Comparison of ENCODE assay signal across 8 cellular contexts in genomic region chr1:89762801-89763648, GRCh38. TPM values are rescaled to one million over a fixed set of nuclear protein-coding genes. Genes with fewer than 3 reads are reported as not detected.
DNase-seq lines count a peak whose midpoint lies in the region; ATAC-seq and TF ChIP-seq lines count a peak whose summit lies in the region.

No MANE protein-coding gene starts in this region.

- H3K4me1 ChIP-seq in HUES6 (ENCODE audit: control insufficient read depth, insufficient read depth, low read length) = peaks cover 6% of the 10 kb centered on the region; the same call in 1 of the 2 replicates
- H3K4me1 ChIP-seq in Peyer's patch = peaks cover 0 to 17% (median 4%) of the 10 kb centered on the region in 4 donors

- H3K36me3 ChIP-seq in HUES6 (ENCODE audit: control insufficient read depth, insufficient read depth, low read length) (no peaks in the 10 kb centered on the region), Peyer's patch (no peaks in the 10 kb centered on the region)

- no peaks in the 10 kb centered on the region for H3K27me3 Mint-ChIP-seq in activated T-helper 2 cell treated with anti-CD3 and anti-CD28 coated beads, Interferon-gamma antibody, Interleukin-2, Interleukin-4, amounts not matched to agents 10 μg/mL and 5 μg/mL and 100 μg/mL, durations not matched to agents 14 hours and 24 hours and 36 hours (ENCODE audit: low read depth)
- H3K27me3 Mint-ChIP-seq in nephron (ENCODE audit: low read depth) = peaks cover 48% of the 10 kb centered on the region

- TF ChIP-seq POLR2A in Peyer's patch (IDR thresholded peaks at IDR 0.05) = peak in 1 of 2 donors; percentile 26

- H3K9ac ChIP-seq in HUES6 (ENCODE audit: low read length) = peak overlapping the region; percentile 52

- no peak overlapping the region for H3K27ac ChIP-seq in HUES6 (ENCODE audit: low read depth, low read length)
- H3K27ac ChIP-seq in Peyer's patch = peak overlapping the region in 3 of 4 donors; percentile 2 to 55 (median 40)

- DNase-seq in DMS114 treated with DMSO at 0.1 percent for 48 hours (lab: John Stamatoyannopoulos, UW; ENCODE audit: unreplicated experiment) (peak; percentile 75), Peyer's patch (peak; percentile 86 to 94 (median 86)), fibroblast of the aortic adventitia (ENCODE audit: low read depth) (peak; percentile 84)
- DNase-seq in activated T-helper 2 cell treated with anti-CD3 and anti-CD28 coated beads, Interferon-gamma antibody, Interleukin-2, Interleukin-4, amounts not matched to agents 10 μg/mL and 5 μg/mL and 100 μg/mL, durations not matched to agents 14 hours and 24 hours and 36 hours (ENCODE audit: low spot score) = peak; percentile 80
- DNase-seq in stimulated activated naive CD4-positive, alpha-beta T cell treated with Interleukin-2 at 50 U/mL for 16 hours (lab: John Stamatoyannopoulos, UW) = peak; percentile 77

- peak; percentile 97 for ATAC-seq in GM21447 (IDR thresholded peaks at IDR 0.05; ENCODE audit: unreplicated experiment)

- H3K4me3 ChIP-seq in HUES6 (ENCODE audit: low read depth, low read length) (peak overlapping the region; percentile 81), Peyer's patch (peak overlapping the region; percentile 37 to 54 (median 45)), fibroblast of the aortic adventitia (ENCODE audit: low read depth, low read length) (peak overlapping the region; percentile 73)

- intact Hi-C loops in activated T-helper 2 cell treated with anti-CD3 and anti-CD28 coated beads, Interferon-gamma antibody, Interleukin-2, Interleukin-4, amounts not matched to agents 10 μg/mL and 5 μg/mL and 100 μg/mL, durations not matched to agents 14 hours and 24 hours and 36 hours (cut with micrococcal nuclease) = loop anchor here (1.0 to 5.0 kb wide), 7 partner anchors 42 to 280 kb away; partner anchors contain the start of gene LRRC8B

- H3K4me3 Mint-ChIP-seq in activated T-helper 2 cell treated with anti-CD3 and anti-CD28 coated beads, Interferon-gamma antibody, Interleukin-2, Interleukin-4, amounts not matched to agents 10 μg/mL and 5 μg/mL and 100 μg/mL, durations not matched to agents 14 hours and 24 hours and 36 hours (ENCODE audit: low read depth) = peak overlapping the region; percentile 89
- H3K4me3 Mint-ChIP-seq in nephron = peak overlapping the region; percentile 81 to 86 (median 86)

- H3K4me1 Mint-ChIP-seq in activated T-helper 2 cell treated with anti-CD3 and anti-CD28 coated beads, Interferon-gamma antibody, Interleukin-2, Interleukin-4, amounts not matched to agents 10 μg/mL and 5 μg/mL and 100 μg/mL, durations not matched to agents 14 hours and 24 hours and 36 hours (ENCODE audit: low read depth) = peaks cover 56% of the 10 kb centered on the region
- H3K4me1 Mint-ChIP-seq in nephron = peaks cover 24% of the 10 kb centered on the region

- H3K27me3 ChIP-seq in HUES6 (ENCODE audit: control insufficient read depth, insufficient read depth, low read length) = peaks cover 37% of the 10 kb centered on the region
- H3K27me3 ChIP-seq in Peyer's patch = no peaks in the 10 kb centered on the region

- TF ChIP-seq CTCF in Peyer's patch (IDR thresholded peaks at IDR 0.05) = peak; percentile 92 to 97 (median 94)
- peak; percentile 99 for TF ChIP-seq CTCF in fibroblast of the aortic adventitia (IDR thresholded peaks at IDR 0.05; ENCODE audit: insufficient read depth, low read length)
- TF ChIP-seq CTCF in nephron (IDR thresholded peaks at IDR 0.05; ENCODE audit: unreplicated experiment in 3 of 3) = peak; percentile 95 to 99 (median 97)

- peaks cover 14% of the 10 kb centered on the region for H3K36me3 Mint-ChIP-seq in activated T-helper 2 cell treated with anti-CD3 and anti-CD28 coated beads, Interferon-gamma antibody, Interleukin-2, Interleukin-4, amounts not matched to agents 10 μg/mL and 5 μg/mL and 100 μg/mL, durations not matched to agents 14 hours and 24 hours and 36 hours (ENCODE audit: low read depth)
- H3K36me3 Mint-ChIP-seq in nephron (ENCODE audit: low read depth) = no peaks in the 10 kb centered on the region

- peak overlapping the region; percentile 95 for H3K27ac Mint-ChIP-seq in activated T-helper 2 cell treated with anti-CD3 and anti-CD28 coated beads, Interferon-gamma antibody, Interleukin-2, Interleukin-4, amounts not matched to agents 10 μg/mL and 5 μg/mL and 100 μg/mL, durations not matched to agents 14 hours and 24 hours and 36 hours
- peak overlapping the region; percentile 4 to 19 (median 19) for H3K27ac Mint-ChIP-seq in nephron

- H3K9me3 Mint-ChIP-seq in activated T-helper 2 cell treated with anti-CD3 and anti-CD28 coated beads, Interferon-gamma antibody, Interleukin-2, Interleukin-4, amounts not matched to agents 10 μg/mL and 5 μg/mL and 100 μg/mL, durations not matched to agents 14 hours and 24 hours and 36 hours = no peaks in the 10 kb centered on the region
- H3K9me3 Mint-ChIP-seq in nephron = no peaks in the 10 kb centered on the region

- no peaks in the 10 kb centered on the region for H3K9me3 ChIP-seq in HUES6 (ENCODE audit: control insufficient read depth, insufficient read depth, low read depth, low read length)
- H3K9me3 ChIP-seq in Peyer's patch = no peaks in the 10 kb centered on the region

RNA-seq across cellular contexts. Expression of gene LRRC8D, which starts 57.8 kb away (rescaled TPM):
- total RNA-seq in Peyer's patch = 100 to 1,000 TPM in 1 of 4 donors, 10 to 100 TPM in 3; 28.9 to 113 (median 58.8) TPM
- total RNA-seq in activated T-helper 2 cell treated with anti-CD3 and anti-CD28 coated beads, Interferon-gamma antibody, Interleukin-2, Interleukin-4, amounts not matched to agents 10 μg/mL and 5 μg/mL and 100 μg/mL, durations not matched to agents 14 hours and 24 hours and 36 hours = 28.6 and 33.3 TPM in 2 replicates
- total RNA-seq in fibroblast of the aortic adventitia (ENCODE audit: low replicate concordance) = 12.1 and 45.6 TPM in 2 replicates
